2 cellular contexts compared by ENCODE assay signal in the genomic region with DNA sequence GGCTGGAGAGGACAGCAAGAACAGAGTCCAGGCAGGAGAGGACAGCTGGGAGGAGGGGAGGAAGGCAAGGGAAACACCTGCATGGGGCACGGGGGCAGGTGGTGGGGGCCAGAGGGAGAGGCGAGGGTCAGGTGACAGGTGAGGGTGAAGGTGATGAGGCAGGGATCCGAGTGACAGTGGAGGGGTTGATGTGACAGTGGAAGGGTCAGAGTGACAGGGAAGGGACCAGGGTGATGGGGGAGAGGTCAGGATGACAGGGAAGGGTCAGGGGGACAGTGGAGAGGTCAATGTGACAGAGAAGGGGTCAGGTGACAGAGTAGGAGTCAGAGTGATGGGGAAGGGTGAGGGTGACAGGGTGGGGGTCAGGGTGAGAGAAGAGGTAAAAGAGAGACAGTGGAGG.
A peak's percentile ranks its signal among the peaks of the same experiment; 100 is the strongest.
TF ChIP-seq lines count a peak whose summit lies in the region.

No MANE protein-coding gene starts in this region.

TF ChIP-seq in HepG2, 621 proteins besides CTCF, POLR2A, EP300 and RAD21:
- TF ChIP-seq ATF7-NPFF (CRISPR knock-in tag; IDR thresholded peaks at IDR 0.05; ENCODE audit: low read depth) (no peak), CREB1 (IDR thresholded peaks at IDR 0.05) (peak; percentile 13; the same call in 1 of the 2 replicates), CREB1 (CRISPR knock-in tag; IDR thresholded peaks at IDR 0.05) (no peak)
TF ChIP-seq in HepG2: peak in this region for 1.

TF ChIP-seq in H1, 55 proteins besides CTCF, POLR2A, EP300 and RAD21:
- TF ChIP-seq SIN3A (conservative IDR thresholded peaks at IDR 0.05 in 1 of 2, IDR thresholded peaks at IDR 0.05 in 1 of 2; ENCODE audit: low read depth in 1 of 2, low read length in 2 of 2), result no peak
- TF ChIP-seq, protein P1, sequence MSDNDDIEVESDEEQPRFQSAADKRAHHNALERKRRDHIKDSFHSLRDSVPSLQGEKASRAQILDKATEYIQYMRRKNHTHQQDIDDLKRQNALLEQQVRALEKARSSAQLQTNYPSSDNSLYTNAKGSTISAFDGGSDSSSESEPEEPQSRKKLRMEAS (IDR thresholded peaks at IDR 0.05), result no peak
- no peak for TF ChIP-seq CEBPB (IDR thresholded peaks at IDR 0.05; ENCODE audit: low read depth, low read length)
- TF ChIP-seq POU5F1 (IDR thresholded peaks at IDR 0.05; ENCODE audit: low read depth, low read length), result no peak
- no peak for TF ChIP-seq EZH2 (IDR thresholded peaks at IDR 0.05; ENCODE audit: low read depth, low read length, severe bottlenecking)
- TF ChIP-seq CHD2 (IDR thresholded peaks at IDR 0.05; ENCODE audit: low read length), result no peak
- TF ChIP-seq SAP30 (IDR thresholded peaks at IDR 0.05; ENCODE audit: insufficient read depth, insufficient replicate concordance, low read length), result no peak
- TF ChIP-seq KDM4A (IDR thresholded peaks at IDR 0.05; ENCODE audit: low read depth, low read length, severe bottlenecking), result no peak
- TF ChIP-seq CBX8 (IDR thresholded peaks at IDR 0.05; ENCODE audit: borderline replicate concordance, low read depth, low read length), result no peak
- no peak for TF ChIP-seq ASH2L (IDR thresholded peaks at IDR 0.05; ENCODE audit: low read length)
- TF ChIP-seq CHD1 (IDR thresholded peaks at IDR 0.05; ENCODE audit: low read depth, low read length), result no peak
- TF ChIP-seq SP1 (IDR thresholded peaks at IDR 0.05; ENCODE audit: low read depth, low read length), result no peak
- TF ChIP-seq GABPA (IDR thresholded peaks at IDR 0.05; ENCODE audit: borderline replicate concordance, insufficient read depth, low read length), result no peak
- TF ChIP-seq JUN (IDR thresholded peaks at IDR 0.05; ENCODE audit: low read depth, low read length), result no peak
- no peak for TF ChIP-seq POLR2AphosphoS5 (IDR thresholded peaks at IDR 0.05; ENCODE audit: low read depth, low read length)
- no peak for TF ChIP-seq CREB1 (IDR thresholded peaks at IDR 0.05)
- no peak for TF ChIP-seq GTF2F1 (IDR thresholded peaks at IDR 0.05; ENCODE audit: borderline replicate concordance, low read depth, low read length)
- no peak for TF ChIP-seq SIX5 (IDR thresholded peaks at IDR 0.05; ENCODE audit: low read depth, low read length)
- TF ChIP-seq RNF2 (IDR thresholded peaks at IDR 0.05; ENCODE audit: borderline replicate concordance, low read depth, low read length, missing control alignments, poor library complexity, severe bottlenecking), result no peak
- TF ChIP-seq CBX5 (IDR thresholded peaks at IDR 0.05; ENCODE audit: low read depth, low read length), result no peak
